Comparison of ENCODE assay signal across 1 cellular context in the genomic region with DNA sequence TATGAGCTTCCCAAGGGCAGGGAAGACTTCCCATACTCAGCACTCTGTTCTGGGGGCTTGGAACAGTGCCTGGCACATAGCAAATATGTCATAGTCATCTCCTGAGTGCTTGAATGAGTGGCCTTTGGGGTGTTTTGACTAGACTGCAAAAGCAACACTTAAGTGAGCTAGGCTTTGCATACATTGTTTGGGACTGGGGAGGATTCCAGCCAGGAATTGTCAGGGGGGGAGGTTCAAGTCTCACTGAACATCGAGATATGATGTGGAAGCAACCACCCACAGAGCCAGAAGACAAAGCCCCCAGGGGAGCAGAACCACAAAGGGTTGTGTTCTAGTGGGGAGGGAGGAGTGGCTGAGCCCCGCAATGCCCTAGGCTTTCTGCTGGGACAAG.
TF ChIP-seq lines count a peak whose summit lies in the region.

No MANE protein-coding gene starts in this region.

TF ChIP-seq in HEK293, 187 proteins besides CTCF, POLR2A, EP300 and RAD21 (continued from another document and continues in another):
- TF ChIP-seq, protein P1, sequence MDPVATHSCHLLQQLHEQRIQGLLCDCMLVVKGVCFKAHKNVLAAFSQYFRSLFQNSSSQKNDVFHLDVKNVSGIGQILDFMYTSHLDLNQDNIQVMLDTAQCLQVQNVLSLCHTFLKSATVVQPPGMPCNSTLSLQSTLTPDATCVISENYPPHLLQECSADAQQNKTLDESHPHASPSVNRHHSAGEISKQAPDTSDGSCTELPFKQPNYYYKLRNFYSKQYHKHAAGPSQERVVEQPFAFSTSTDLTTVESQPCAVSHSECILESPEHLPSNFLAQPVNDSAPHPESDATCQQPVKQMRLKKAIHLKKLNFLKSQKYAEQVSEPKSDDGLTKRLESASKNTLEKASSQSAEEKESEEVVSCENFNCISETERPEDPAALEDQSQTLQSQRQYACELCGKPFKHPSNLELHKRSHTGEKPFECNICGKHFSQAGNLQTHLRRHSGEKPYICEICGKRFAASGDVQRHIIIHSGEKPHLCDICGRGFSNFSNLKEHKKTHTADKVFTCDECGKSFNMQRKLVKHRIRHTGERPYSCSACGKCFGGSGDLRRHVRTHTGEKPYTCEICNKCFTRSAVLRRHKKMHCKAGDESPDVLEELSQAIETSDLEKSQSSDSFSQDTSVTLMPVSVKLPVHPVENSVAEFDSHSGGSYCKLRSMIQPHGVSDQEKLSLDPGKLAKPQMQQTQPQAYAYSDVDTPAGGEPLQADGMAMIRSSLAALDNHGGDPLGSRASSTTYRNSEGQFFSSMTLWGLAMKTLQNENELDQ (tag by site-specific recombination; IDR thresholded peaks at IDR 0.05; ENCODE audit: low read depth): no peak
- no peak for TF ChIP-seq YY1 (tag by site-specific recombination; IDR thresholded peaks at IDR 0.05)
- no peak for TF ChIP-seq ZNF654 (tag by site-specific recombination; IDR thresholded peaks at IDR 0.05; ENCODE audit: low read depth)
- no peak for TF ChIP-seq ZNF473 (tag by site-specific recombination; IDR thresholded peaks at IDR 0.05)
- TF ChIP-seq, protein P2, sequence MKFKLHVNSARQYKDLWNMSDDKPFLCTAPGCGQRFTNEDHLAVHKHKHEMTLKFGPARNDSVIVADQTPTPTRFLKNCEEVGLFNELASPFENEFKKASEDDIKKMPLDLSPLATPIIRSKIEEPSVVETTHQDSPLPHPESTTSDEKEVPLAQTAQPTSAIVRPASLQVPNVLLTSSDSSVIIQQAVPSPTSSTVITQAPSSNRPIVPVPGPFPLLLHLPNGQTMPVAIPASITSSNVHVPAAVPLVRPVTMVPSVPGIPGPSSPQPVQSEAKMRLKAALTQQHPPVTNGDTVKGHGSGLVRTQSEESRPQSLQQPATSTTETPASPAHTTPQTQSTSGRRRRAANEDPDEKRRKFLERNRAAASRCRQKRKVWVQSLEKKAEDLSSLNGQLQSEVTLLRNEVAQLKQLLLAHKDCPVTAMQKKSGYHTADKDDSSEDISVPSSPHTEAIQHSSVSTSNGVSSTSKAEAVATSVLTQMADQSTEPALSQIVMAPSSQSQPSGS (tag by site-specific recombination; IDR thresholded peaks at IDR 0.05; ENCODE audit: low read depth): no peak
- TF ChIP-seq ZNF341 (tag by site-specific recombination; IDR thresholded peaks at IDR 0.05; ENCODE audit: low read depth): peak; percentile 95
- no peak for TF ChIP-seq ZNF501 (tag by site-specific recombination; IDR thresholded peaks at IDR 0.05)
- peak; percentile 24; the same call in 1 of the 2 replicates for TF ChIP-seq MZF1 (tag by site-specific recombination; IDR thresholded peaks at IDR 0.05; ENCODE audit: borderline replicate concordance)
- TF ChIP-seq, protein P3, sequence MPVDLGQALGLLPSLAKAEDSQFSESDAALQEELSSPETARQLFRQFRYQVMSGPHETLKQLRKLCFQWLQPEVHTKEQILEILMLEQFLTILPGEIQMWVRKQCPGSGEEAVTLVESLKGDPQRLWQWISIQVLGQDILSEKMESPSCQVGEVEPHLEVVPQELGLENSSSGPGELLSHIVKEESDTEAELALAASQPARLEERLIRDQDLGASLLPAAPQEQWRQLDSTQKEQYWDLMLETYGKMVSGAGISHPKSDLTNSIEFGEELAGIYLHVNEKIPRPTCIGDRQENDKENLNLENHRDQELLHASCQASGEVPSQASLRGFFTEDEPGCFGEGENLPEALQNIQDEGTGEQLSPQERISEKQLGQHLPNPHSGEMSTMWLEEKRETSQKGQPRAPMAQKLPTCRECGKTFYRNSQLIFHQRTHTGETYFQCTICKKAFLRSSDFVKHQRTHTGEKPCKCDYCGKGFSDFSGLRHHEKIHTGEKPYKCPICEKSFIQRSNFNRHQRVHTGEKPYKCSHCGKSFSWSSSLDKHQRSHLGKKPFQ (tag by site-specific recombination; IDR thresholded peaks at IDR 0.05): peak; percentile 63
- TF ChIP-seq ZNF423 (tag by site-specific recombination; IDR thresholded peaks at IDR 0.05): peak; percentile 65; the same call in 1 of the 2 replicates
- TF ChIP-seq ZNF324 (tag by site-specific recombination; IDR thresholded peaks at IDR 0.05): no peak
- no peak for TF ChIP-seq ZNF837 (tag by site-specific recombination; IDR thresholded peaks at IDR 0.05)
- TF ChIP-seq KLF10 (tag by site-specific recombination; IDR thresholded peaks at IDR 0.05): no peak
- TF ChIP-seq ZNF248 (tag by site-specific recombination; IDR thresholded peaks at IDR 0.05): no peak
- TF ChIP-seq ZNF514 (tag by site-specific recombination; IDR thresholded peaks at IDR 0.05): no peak
- TF ChIP-seq ZNF292 (tag by site-specific recombination; IDR thresholded peaks at IDR 0.05; ENCODE audit: borderline replicate concordance, low read depth): no peak
- no peak for TF ChIP-seq ZNF426 (tag by site-specific recombination; IDR thresholded peaks at IDR 0.05)
- TF ChIP-seq SP7 (tag by site-specific recombination; IDR thresholded peaks at IDR 0.05): no peak
- no peak for TF ChIP-seq ZNF548 (tag by site-specific recombination; IDR thresholded peaks at IDR 0.05)
- TF ChIP-seq, protein P4, sequence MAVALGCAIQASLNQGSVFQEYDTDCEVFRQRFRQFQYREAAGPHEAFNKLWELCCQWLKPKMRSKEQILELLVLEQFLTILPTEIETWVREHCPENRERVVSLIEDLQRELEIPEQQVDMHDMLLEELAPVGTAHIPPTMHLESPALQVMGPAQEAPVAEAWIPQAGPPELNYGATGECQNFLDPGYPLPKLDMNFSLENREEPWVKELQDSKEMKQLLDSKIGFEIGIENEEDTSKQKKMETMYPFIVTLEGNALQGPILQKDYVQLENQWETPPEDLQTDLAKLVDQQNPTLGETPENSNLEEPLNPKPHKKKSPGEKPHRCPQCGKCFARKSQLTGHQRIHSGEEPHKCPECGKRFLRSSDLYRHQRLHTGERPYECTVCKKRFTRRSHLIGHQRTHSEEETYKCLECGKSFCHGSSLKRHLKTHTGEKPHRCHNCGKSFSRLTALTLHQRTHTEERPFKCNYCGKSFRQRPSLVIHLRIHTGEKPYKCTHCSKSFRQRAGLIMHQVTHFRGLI (tag by site-specific recombination; IDR thresholded peaks at IDR 0.05): no peak
- no peak for TF ChIP-seq ZNF350 (tag by site-specific recombination; IDR thresholded peaks at IDR 0.05)
- no peak for TF ChIP-seq ZNF140 (tag by site-specific recombination; IDR thresholded peaks at IDR 0.05)
- no peak for TF ChIP-seq GLI4 (tag by site-specific recombination; IDR thresholded peaks at IDR 0.05)
- TF ChIP-seq, protein P5, sequence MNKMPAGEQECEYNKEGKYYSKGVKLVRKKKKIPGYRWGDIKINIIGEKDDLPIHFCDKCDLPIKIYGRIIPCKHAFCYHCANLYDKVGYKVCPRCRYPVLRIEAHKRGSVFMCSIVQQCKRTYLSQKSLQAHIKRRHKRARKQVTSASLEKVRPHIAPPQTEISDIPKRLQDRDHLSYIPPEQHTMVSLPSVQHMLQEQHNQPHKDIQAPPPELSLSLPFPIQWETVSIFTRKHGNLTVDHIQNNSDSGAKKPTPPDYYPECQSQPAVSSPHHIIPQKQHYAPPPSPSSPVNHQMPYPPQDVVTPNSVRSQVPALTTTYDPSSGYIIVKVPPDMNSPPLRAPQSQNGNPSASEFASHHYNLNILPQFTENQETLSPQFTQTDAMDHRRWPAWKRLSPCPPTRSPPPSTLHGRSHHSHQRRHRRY (tag by site-specific recombination; IDR thresholded peaks at IDR 0.05): no peak
- no peak for TF ChIP-seq ZNF394 (tag by site-specific recombination; IDR thresholded peaks at IDR 0.05; ENCODE audit: borderline replicate concordance)
- no peak for TF ChIP-seq ZNF169 (tag by site-specific recombination; IDR thresholded peaks at IDR 0.05)
- TF ChIP-seq SETDB1 (IDR thresholded peaks at IDR 0.05; ENCODE audit: insufficient read length, low read length): no peak
- TF ChIP-seq KLF16 (tag by site-specific recombination; IDR thresholded peaks at IDR 0.05): no peak
- TF ChIP-seq ZNF416 (tag by site-specific recombination; IDR thresholded peaks at IDR 0.05): no peak
- no peak for TF ChIP-seq ZSCAN23 (tag by site-specific recombination; IDR thresholded peaks at IDR 0.05)
- TF ChIP-seq GLI2 (tag by site-specific recombination; IDR thresholded peaks at IDR 0.05; ENCODE audit: borderline replicate concordance, low read depth): peak; percentile 32; the same call in 1 of the 2 replicates
- TF ChIP-seq, protein P6, sequence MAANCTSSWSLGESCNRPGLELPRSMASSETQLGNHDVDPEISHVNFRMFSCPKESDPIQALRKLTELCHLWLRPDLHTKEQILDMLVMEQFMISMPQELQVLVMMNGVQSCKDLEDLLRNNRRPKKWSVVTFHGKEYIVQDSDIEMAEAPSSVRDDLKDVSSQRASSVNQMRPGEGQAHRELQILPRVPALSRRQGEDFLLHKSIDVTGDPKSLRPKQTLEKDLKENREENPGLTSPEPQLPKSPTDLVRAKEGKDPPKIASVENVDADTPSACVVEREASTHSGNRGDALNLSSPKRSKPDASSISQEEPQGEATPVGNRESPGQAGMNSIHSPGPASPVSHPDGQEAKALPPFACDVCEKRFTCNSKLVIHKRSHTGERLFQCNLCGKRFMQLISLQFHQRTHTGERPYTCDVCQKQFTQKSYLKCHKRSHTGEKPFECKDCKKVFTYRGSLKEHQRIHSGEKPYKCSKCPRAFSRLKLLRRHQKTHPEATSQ (tag by site-specific recombination; IDR thresholded peaks at IDR 0.05): no peak
- no peak for TF ChIP-seq ZNF366 (tag by site-specific recombination; conservative IDR thresholded peaks at IDR 0.05)
- TF ChIP-seq ZNF23 (tag by site-specific recombination; IDR thresholded peaks at IDR 0.05; ENCODE audit: borderline replicate concordance): no peak
- TF ChIP-seq, protein P7, sequence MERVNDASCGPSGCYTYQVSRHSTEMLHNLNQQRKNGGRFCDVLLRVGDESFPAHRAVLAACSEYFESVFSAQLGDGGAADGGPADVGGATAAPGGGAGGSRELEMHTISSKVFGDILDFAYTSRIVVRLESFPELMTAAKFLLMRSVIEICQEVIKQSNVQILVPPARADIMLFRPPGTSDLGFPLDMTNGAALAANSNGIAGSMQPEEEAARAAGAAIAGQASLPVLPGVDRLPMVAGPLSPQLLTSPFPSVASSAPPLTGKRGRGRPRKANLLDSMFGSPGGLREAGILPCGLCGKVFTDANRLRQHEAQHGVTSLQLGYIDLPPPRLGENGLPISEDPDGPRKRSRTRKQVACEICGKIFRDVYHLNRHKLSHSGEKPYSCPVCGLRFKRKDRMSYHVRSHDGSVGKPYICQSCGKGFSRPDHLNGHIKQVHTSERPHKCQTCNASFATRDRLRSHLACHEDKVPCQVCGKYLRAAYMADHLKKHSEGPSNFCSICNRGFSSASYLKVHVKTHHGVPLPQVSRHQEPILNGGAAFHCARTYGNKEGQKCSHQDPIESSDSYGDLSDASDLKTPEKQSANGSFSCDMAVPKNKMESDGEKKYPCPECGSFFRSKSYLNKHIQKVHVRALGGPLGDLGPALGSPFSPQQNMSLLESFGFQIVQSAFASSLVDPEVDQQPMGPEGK (tag by site-specific recombination; IDR thresholded peaks at IDR 0.05): no peak; the same call in 1 of the 2 replicates
- TF ChIP-seq ZNF660 (tag by site-specific recombination; IDR thresholded peaks at IDR 0.05): no peak
- no peak for TF ChIP-seq KLF7 (tag by site-specific recombination; IDR thresholded peaks at IDR 0.05; ENCODE audit: borderline replicate concordance)
- TF ChIP-seq, protein P8, sequence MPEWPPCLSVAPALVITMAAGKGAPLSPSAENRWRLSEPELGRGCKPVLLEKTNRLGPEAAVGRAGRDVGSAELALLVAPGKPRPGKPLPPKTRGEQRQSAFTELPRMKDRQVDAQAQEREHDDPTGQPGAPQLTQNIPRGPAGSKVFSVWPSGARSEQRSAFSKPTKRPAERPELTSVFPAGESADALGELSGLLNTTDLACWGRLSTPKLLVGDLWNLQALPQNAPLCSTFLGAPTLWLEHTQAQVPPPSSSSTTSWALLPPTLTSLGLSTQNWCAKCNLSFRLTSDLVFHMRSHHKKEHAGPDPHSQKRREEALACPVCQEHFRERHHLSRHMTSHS (tag by site-specific recombination; IDR thresholded peaks at IDR 0.05): no peak
- TF ChIP-seq, protein P9, sequence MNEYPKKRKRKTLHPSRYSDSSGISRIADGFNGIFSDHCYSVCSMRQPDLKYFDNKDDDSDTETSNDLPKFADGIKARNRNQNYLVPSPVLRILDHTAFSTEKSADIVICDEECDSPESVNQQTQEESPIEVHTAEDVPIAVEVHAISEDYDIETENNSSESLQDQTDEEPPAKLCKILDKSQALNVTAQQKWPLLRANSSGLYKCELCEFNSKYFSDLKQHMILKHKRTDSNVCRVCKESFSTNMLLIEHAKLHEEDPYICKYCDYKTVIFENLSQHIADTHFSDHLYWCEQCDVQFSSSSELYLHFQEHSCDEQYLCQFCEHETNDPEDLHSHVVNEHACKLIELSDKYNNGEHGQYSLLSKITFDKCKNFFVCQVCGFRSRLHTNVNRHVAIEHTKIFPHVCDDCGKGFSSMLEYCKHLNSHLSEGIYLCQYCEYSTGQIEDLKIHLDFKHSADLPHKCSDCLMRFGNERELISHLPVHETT (tag by site-specific recombination; IDR thresholded peaks at IDR 0.05): no peak
- TF ChIP-seq ZNF157 (tag by site-specific recombination; IDR thresholded peaks at IDR 0.05): no peak
- TF ChIP-seq, protein P10, sequence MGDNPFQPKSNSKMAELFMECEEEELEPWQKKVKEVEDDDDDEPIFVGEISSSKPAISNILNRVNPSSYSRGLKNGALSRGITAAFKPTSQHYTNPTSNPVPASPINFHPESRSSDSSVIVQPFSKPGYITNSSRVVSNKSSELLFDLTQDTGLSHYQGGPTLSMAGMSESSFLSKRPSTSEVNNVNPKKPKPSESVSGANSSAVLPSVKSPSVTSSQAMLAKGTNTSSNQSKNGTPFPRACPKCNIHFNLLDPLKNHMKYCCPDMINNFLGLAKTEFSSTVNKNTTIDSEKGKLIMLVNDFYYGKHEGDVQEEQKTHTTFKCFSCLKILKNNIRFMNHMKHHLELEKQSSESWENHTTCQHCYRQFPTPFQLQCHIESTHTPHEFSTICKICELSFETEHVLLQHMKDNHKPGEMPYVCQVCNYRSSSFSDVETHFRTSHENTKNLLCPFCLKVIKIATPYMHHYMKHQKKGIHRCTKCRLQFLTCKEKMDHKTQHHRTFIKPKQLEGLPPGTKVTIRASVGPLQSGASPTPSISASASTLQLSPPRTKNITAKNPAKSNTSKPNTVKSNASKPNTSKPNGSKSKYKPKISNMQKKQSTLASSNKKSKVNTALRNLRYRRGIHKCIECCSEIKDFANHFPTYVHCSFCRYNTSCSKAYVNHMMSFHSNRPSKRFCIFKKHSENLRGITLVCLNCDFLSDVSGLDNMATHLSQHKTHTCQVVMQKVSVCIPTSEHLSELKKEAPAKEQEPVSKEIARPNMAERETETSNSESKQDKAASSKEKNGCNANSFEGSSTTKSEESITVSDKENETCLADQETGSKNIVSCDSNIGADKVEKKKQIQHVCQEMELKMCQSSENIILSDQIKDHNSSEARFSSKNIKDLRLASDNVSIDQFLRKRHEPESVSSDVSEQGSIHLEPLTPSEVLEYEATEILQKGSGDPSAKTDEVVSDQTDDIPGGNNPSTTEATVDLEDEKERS (tag by site-specific recombination; IDR thresholded peaks at IDR 0.05): no peak
